In the genomic region with DNA sequence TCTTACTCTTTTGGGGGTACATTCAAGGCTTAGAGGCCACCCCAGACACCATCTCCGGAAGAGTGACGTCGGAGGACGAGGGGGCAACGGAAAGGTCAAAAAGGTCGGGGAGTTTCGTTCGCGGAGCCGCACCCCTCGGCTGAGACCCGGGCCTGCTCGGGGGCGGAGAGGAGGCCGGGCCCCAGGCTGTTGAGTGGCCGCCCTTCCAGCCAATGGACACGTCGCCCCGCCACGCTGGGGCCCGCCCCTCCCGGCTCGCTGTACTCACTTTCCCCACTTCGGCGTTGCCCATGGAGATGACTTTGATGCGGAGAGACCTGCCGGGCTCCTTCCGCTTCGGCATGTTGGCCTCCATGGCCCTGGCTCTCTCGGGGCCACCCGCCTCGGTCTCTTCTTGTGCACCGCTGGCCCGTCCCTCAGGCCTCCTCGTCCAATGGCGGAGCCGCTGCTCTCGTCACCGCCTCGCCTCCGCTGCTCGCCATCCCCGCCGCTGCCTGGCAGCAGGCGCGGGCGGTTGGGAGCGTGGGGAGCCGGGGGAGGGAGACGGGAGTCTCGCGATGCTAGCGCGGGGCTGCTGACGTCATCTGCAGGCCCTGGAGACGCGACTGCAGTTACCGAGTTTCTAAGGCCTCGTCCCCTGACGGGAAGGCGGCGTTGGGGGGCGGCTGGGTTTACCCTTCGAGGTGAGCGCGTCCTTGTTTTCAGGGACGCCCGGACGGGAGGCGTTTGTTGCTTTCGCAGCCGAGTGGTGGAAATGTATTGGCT, we compare ENCODE assay signal across 8 cellular contexts. TPM values are rescaled to one million over a fixed set of nuclear protein-coding genes. Genes with fewer than 3 reads are reported as not detected.
DNase-seq lines count a peak whose midpoint lies in the region; ATAC-seq, FAIRE-seq and TF ChIP-seq lines count a peak whose summit lies in the region.

TSS of gene DNAJC27 (minus strand) at position 406 of the 765 bp plus-strand sequence. CDS start at position 355, 51 bp downstream.

- DNase-seq in HCEC 1CT (peak; percentile 96), MM.1S (peak; percentile 96), SHP77 treated with DMSO at 0.1 percent for 48 hours (lab: John Stamatoyannopoulos, UW) (peak; percentile 86), activated gamma-delta T cell treated with Interleukin-2 at 50 U/mL for 16 hours (peak; percentile 95), fibroblast of villous mesenchyme (ENCODE audit: low read depth) (peak; percentile 98)
- peak; percentile 98 to 99 for DNase-seq in stimulated activated naive CD8-positive, alpha-beta T cell treated with anti-CD3 and anti-CD28 coated beads, Interleukin-15, amount 100 ng/mL, for 72 hours

- peak within 1 kb of the TSS; percentile 82 for H3K4me3 ChIP-seq in MM.1S (ENCODE audit: low read length)
- H3K4me3 ChIP-seq in fibroblast of villous mesenchyme (ENCODE audit: low read depth, low read length) = peak within 1 kb of the TSS; percentile 80
- peak within 1 kb of the TSS; percentile 74 for H3K4me3 ChIP-seq in neural cell (ENCODE audit: low read length)

- H3K27ac ChIP-seq in MM.1S (ENCODE audit: low read length) (peak within 1 kb of the TSS; percentile 87), neural cell (ENCODE audit: low read length) (peak within 1 kb of the TSS; percentile 100)

- no peaks in the 10 kb centered on the region for H3K9me3 ChIP-seq in MM.1S (replicated peaks; ENCODE audit: insufficient read depth, low read length)
- no peaks in the 10 kb centered on the region for H3K9me3 ChIP-seq in neural cell (ENCODE audit: low read length)

- H3K4me1 Mint-ChIP-seq in stimulated activated naive CD8-positive, alpha-beta T cell treated with anti-CD3 and anti-CD28 coated beads, Interleukin-15, amount 100 ng/mL, for 72 hours = peaks cover 18% of the 10 kb centered on the region

- no peaks in the 10 kb centered on the region for H4K20me1 ChIP-seq in MM.1S (ENCODE audit: insufficient read depth, low read length)
- no peaks in the 10 kb centered on the region for H4K20me1 ChIP-seq in neural cell (ENCODE audit: insufficient read depth)

- peaks cover 9% of the 10 kb centered on the region; the same call in 1 of the 2 replicates for H3K4me1 ChIP-seq in MM.1S (ENCODE audit: low read length)

- TF ChIP-seq RAD21 in neural cell (conservative IDR thresholded peaks at IDR 0.05) = no peak

- peak within 1 kb of the TSS; percentile 96 for H3K4me2 ChIP-seq in MM.1S (ENCODE audit: low read depth, low read length)
- peak within 1 kb of the TSS; percentile 90 for H3K4me2 ChIP-seq in neural cell (ENCODE audit: low read length)

- TF ChIP-seq EP300 in neural cell (conservative IDR thresholded peaks at IDR 0.05; ENCODE audit: poor library complexity, severe bottlenecking) = peak; percentile 74

- no peaks in the 10 kb centered on the region for H3K9me2 ChIP-seq in MM.1S (replicated peaks; ENCODE audit: insufficient read depth, low read length)
- H3K9me2 ChIP-seq in neural cell (ENCODE audit: insufficient read depth, low read length) = no peaks in the 10 kb centered on the region

- peak; percentile 93 for FAIRE-seq in G401.6 (lab: Jason Lieb, UNC)

- H3K9ac ChIP-seq in MM.1S (ENCODE audit: low read length) (peak within 1 kb of the TSS; percentile 99), neural cell (ENCODE audit: low read length) (peak within 1 kb of the TSS; percentile 99)

- H3F3A ChIP-seq in MM.1S (ENCODE audit: insufficient read depth, low read length) (peaks cover 8% of the 10 kb centered on the region; the same call in 1 of the 2 replicates), neural cell (ENCODE audit: insufficient read depth, low read length, poor library complexity, severe bottlenecking) (peaks cover 11% of the 10 kb centered on the region)

- peak within 1 kb of the TSS; percentile 91 to 96 for H3K4me3 Mint-ChIP-seq in stimulated activated naive CD8-positive, alpha-beta T cell treated with anti-CD3 and anti-CD28 coated beads, Interleukin-15, amount 100 ng/mL, for 72 hours

- H3K27ac Mint-ChIP-seq in stimulated activated naive CD8-positive, alpha-beta T cell treated with anti-CD3 and anti-CD28 coated beads, Interleukin-15, amount 100 ng/mL, for 72 hours = peak within 1 kb of the TSS; percentile 100

- peak; percentile 95 for ATAC-seq in stimulated activated naive CD8-positive, alpha-beta T cell treated with anti-CD3 and anti-CD28 coated beads, Interleukin-15, amount 100 ng/mL, for 72 hours

- no peaks in the 10 kb centered on the region for H3K27me3 ChIP-seq in MM.1S (replicated peaks; ENCODE audit: insufficient read depth, low read length)
- H3K27me3 ChIP-seq in neural cell (ENCODE audit: insufficient read depth, low read depth, low read length) = no peaks in the 10 kb centered on the region

- H2AFZ ChIP-seq in MM.1S (ENCODE audit: low read length) (peak within 1 kb of the TSS; percentile 81), neural cell (ENCODE audit: low read depth, low read length) (peak within 1 kb of the TSS; percentile 94)

- no peaks in the 10 kb centered on the region for H3K27me3 Mint-ChIP-seq in stimulated activated naive CD8-positive, alpha-beta T cell treated with anti-CD3 and anti-CD28 coated beads, Interleukin-15, amount 100 ng/mL, for 72 hours

- H3K79me2 ChIP-seq in MM.1S (ENCODE audit: low read length) (peaks cover 35% of the 10 kb centered on the region), neural cell (replicated peaks; ENCODE audit: insufficient read depth, low read length) (peaks cover 42% of the 10 kb centered on the region)

- H3K36me3 ChIP-seq in MM.1S (replicated peaks; ENCODE audit: insufficient read depth, low read length) = no peaks in the 10 kb centered on the region
- no peaks in the 10 kb centered on the region for H3K36me3 ChIP-seq in neural cell (ENCODE audit: insufficient read depth, low read length)

- TF ChIP-seq CTCF in MM.1S (IDR thresholded peaks at IDR 0.05; ENCODE audit: low read length) (no peak), fibroblast of villous mesenchyme (IDR thresholded peaks at IDR 0.05; ENCODE audit: insufficient read depth, low read depth, low read length) (no peak), neural cell (IDR thresholded peaks at IDR 0.05; ENCODE audit: poor library complexity, severe bottlenecking) (no peak)

- no peaks in the 10 kb centered on the region for H3K9me3 Mint-ChIP-seq in stimulated activated naive CD8-positive, alpha-beta T cell treated with anti-CD3 and anti-CD28 coated beads, Interleukin-15, amount 100 ng/mL, for 72 hours

TF ChIP-seq in neural cell, 6 proteins besides CTCF, POLR2A, EP300 and RAD21:
- TF ChIP-seq POLR2AphosphoS5 (IDR thresholded peaks at IDR 0.05) (peak; percentile 98), TAF1 (IDR thresholded peaks at IDR 0.05; ENCODE audit: low read depth) (peak; percentile 89), SMC3 (conservative IDR thresholded peaks at IDR 0.05; ENCODE audit: poor library complexity) (peak; percentile 18), MXI1 (conservative IDR thresholded peaks at IDR 0.05; ENCODE audit: poor library complexity, severe bottlenecking) (peak; percentile 74), EZH2 (IDR thresholded peaks at IDR 0.05; ENCODE audit: borderline replicate concordance, insufficient read depth, low read length, poor library complexity, severe bottlenecking) (no peak)
- TF ChIP-seq, protein P1, sequence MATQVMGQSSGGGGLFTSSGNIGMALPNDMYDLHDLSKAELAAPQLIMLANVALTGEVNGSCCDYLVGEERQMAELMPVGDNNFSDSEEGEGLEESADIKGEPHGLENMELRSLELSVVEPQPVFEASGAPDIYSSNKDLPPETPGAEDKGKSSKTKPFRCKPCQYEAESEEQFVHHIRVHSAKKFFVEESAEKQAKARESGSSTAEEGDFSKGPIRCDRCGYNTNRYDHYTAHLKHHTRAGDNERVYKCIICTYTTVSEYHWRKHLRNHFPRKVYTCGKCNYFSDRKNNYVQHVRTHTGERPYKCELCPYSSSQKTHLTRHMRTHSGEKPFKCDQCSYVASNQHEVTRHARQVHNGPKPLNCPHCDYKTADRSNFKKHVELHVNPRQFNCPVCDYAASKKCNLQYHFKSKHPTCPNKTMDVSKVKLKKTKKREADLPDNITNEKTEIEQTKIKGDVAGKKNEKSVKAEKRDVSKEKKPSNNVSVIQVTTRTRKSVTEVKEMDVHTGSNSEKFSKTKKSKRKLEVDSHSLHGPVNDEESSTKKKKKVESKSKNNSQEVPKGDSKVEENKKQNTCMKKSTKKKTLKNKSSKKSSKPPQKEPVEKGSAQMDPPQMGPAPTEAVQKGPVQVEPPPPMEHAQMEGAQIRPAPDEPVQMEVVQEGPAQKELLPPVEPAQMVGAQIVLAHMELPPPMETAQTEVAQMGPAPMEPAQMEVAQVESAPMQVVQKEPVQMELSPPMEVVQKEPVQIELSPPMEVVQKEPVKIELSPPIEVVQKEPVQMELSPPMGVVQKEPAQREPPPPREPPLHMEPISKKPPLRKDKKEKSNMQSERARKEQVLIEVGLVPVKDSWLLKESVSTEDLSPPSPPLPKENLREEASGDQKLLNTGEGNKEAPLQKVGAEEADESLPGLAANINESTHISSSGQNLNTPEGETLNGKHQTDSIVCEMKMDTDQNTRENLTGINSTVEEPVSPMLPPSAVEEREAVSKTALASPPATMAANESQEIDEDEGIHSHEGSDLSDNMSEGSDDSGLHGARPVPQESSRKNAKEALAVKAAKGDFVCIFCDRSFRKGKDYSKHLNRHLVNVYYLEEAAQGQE (IDR thresholded peaks at IDR 0.05; ENCODE audit: borderline replicate concordance) = peak; percentile 76

RNA-seq across cellular contexts. Expression of gene DNAJC27, which starts in this region (rescaled TPM):
- total RNA-seq in fibroblast of villous mesenchyme = 5.2 TPM in 2 replicates
- polyA plus RNA-seq in neural cell = 22.4 and 24.0 TPM in 2 replicates
- 25.6 and 32.2 TPM in 2 replicates for polyA minus RNA-seq in neural cell

Comparison
In these comparisons a context has a peak if more than half of its experiments do, and no peak if none do; other contexts are left out.
1. Peak in every context shown above with its lines: DNase-seq, ATAC-seq, H3K4me3 ChIP-seq and H3K27ac ChIP-seq.